ENCODE assay signal across 17 cellular contexts in the genomic region with DNA sequence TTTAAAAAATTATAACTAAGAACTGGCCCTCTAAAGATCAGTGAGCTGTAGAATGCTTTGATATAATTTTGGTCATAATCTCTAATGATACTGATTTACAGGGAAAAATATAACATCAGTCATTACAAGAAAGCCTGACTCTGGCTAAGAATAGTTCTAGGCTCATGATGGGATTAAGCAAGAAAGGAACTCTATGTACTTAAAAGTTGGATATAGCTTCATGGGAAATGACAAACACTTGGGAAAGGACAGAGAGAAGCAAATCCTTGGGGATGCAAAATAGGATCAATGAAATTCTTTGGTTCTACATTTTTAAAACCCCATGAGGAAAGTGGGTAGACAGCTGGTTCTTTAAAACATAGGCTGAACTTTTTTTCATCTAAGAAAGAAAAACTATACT.
"Had no signal": no experiment of that assay in that cellular context is flagged by ENCODE, and none has a peak within 500 bp of the region (broad histone marks: within the 10 kb centered on the region; RNA-seq: fewer than 3 reads in every experiment).

No MANE protein-coding gene starts in this region.

- H3K27me3 ChIP-seq: cardiac muscle cell, spleen, upper lobe of left lung had no signal

- H3K4me3 Mint-ChIP-seq: activated CD8-positive, alpha-beta T cell treated with anti-CD3 and anti-CD28 coated beads, Interleukin-2, amount 10 ng/mL, durations not matched to agents 7 days and 5 days; activated T-helper 1 cell treated with anti-CD3 and anti-CD28 coated beads, Interleukin-12 subunit alpha, Interleukin-12 subunit beta, Interleukin-2, Interleukin-4 antibody, amounts not matched to agents 30 ng/mL and 10 ng/mL and 1 ng/mL, durations not matched to agents 14 hours and 24 hours and 36 hours; naive B cell; stimulated activated naive B cell treated with anti-CD40 and anti-IgM and Interleukin-4, amounts not matched to agents 10 μg/mL and 1 μg/mL and 100 μg/mL, for 72 hours; T-helper 1 cell treated with Interleukin-12 subunit alpha and Interleukin-12 subunit beta and Interleukin-4 antibody, amounts not matched to agents 30 μg/mL and 1 μg/mL, for 36 hours; WTC11 had no signal

- H3K36me3 ChIP-seq: cardiac muscle cell, lower lobe of right lung, spleen, upper lobe of left lung had no signal

- H3K9me3 Mint-ChIP-seq: activated T-helper 1 cell treated with anti-CD3 and anti-CD28 coated beads, Interleukin-12 subunit alpha, Interleukin-12 subunit beta, Interleukin-2, Interleukin-4 antibody, amounts not matched to agents 30 ng/mL and 10 ng/mL and 1 ng/mL, durations not matched to agents 14 hours and 24 hours and 36 hours; stimulated activated naive B cell treated with anti-CD40 and anti-IgM and Interleukin-4, amounts not matched to agents 10 μg/mL and 1 μg/mL and 100 μg/mL, for 72 hours; T-helper 1 cell treated with Interleukin-12 subunit alpha and Interleukin-12 subunit beta and Interleukin-4 antibody, amounts not matched to agents 30 μg/mL and 1 μg/mL, for 36 hours; WTC11 had no signal

- H3K4me1 Mint-ChIP-seq: naive B cell; stimulated activated naive B cell treated with anti-CD40 and anti-IgM and Interleukin-4, amounts not matched to agents 10 μg/mL and 1 μg/mL and 100 μg/mL, for 72 hours had no signal

- H3K9ac ChIP-seq: SK-N-SH had no signal

- H3K27ac ChIP-seq: cardiac muscle cell, lower lobe of right lung, spleen had no signal

- H3K4me2 ChIP-seq: SK-N-SH had no signal

- H3K9me3 ChIP-seq: lower lobe of right lung, SK-N-SH, spleen, upper lobe of left lung had no signal

- H3K4me1 ChIP-seq: lower lobe of right lung, spleen, upper lobe of left lung had no signal

- DNase-seq: activated CD4-positive, alpha-beta T cell treated with anti-CD3 and anti-CD28 coated beads for 48 hours; activated CD8-positive, alpha-beta T cell treated with anti-CD3 and anti-CD28 coated beads, Interleukin-2, amount 10 ng/mL, durations not matched to agents 7 days and 5 days; activated naive CD4-positive, alpha-beta T cell; effector CD8-positive, alpha-beta T cell; lower lobe of right lung; naive B cell; retina; SK-N-SH; spleen; stimulated activated CD4-positive, alpha-beta T cell treated with anti-CD3 and anti-CD28 coated beads, Interleukin-2, amount 100 ng/mL, for 24 hours; stimulated activated naive B cell treated with anti-CD40 and anti-IgM and Interleukin-4, amounts not matched to agents 10 μg/mL and 1 μg/mL and 100 μg/mL, for 72 hours; upper lobe of left lung had no signal

- H3K27ac Mint-ChIP-seq: activated CD8-positive, alpha-beta T cell treated with anti-CD3 and anti-CD28 coated beads, Interleukin-2, amount 10 ng/mL, durations not matched to agents 7 days and 5 days; activated T-helper 1 cell treated with anti-CD3 and anti-CD28 coated beads, Interleukin-12 subunit alpha, Interleukin-12 subunit beta, Interleukin-2, Interleukin-4 antibody, amounts not matched to agents 30 ng/mL and 10 ng/mL and 1 ng/mL, durations not matched to agents 14 hours and 24 hours and 36 hours; naive B cell; stimulated activated naive B cell treated with anti-CD40 and anti-IgM and Interleukin-4, amounts not matched to agents 10 μg/mL and 1 μg/mL and 100 μg/mL, for 72 hours; T-helper 1 cell treated with Interleukin-12 subunit alpha and Interleukin-12 subunit beta and Interleukin-4 antibody, amounts not matched to agents 30 μg/mL and 1 μg/mL, for 36 hours; WTC11 had no signal

- H3K27me3 Mint-ChIP-seq: naive B cell; stimulated activated naive B cell treated with anti-CD40 and anti-IgM and Interleukin-4, amounts not matched to agents 10 μg/mL and 1 μg/mL and 100 μg/mL, for 72 hours had no signal

- H3K4me3 ChIP-seq: cardiac muscle cell, coronary artery, lower lobe of right lung, spleen, upper lobe of left lung had no signal

- H3K9me2 ChIP-seq: SK-N-SH had no signal

- H3K36me3 Mint-ChIP-seq: naive B cell; stimulated activated naive B cell treated with anti-CD40 and anti-IgM and Interleukin-4, amounts not matched to agents 10 μg/mL and 1 μg/mL and 100 μg/mL, for 72 hours; WTC11 had no signal
